Comparison of ENCODE assay signal across 16 cellular contexts in the genomic region with DNA sequence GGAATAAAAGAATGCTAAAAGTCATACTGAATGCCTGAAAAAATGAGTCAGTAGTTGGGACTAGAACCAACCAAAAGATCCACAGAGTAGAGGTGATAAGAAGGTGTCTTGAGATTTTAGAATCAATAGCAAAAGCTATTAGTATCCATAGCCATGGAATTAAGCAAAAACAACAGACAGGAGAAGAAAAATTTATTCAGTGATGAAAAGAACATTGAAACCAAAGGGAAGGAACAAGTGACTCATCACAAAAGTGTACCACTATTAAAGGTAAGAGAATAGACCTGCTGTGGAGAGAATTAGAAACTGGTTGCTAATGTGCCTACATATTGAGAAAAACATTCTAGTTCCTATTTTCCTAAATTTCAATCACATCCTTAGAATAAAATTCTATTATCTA.
A peak's percentile ranks its signal among the peaks of the same experiment; 100 is the strongest.
DNase-seq lines count a peak whose midpoint lies in the region; ATAC-seq and TF ChIP-seq lines count a peak whose summit lies in the region.
"Had no signal": no experiment of that assay in that cellular context is flagged by ENCODE, and none has a peak within 500 bp of the region (broad histone marks: within the 10 kb centered on the region; RNA-seq: fewer than 3 reads in every experiment).

No MANE protein-coding gene starts in this region.

- no peak overlapping the region for H3K23ac ChIP-seq in H9 (ENCODE audit: insufficient read length, low read depth, low read length)

- no peaks in the 10 kb centered on the region for H3K4me1 Mint-ChIP-seq in H9
- H3K4me1 Mint-ChIP-seq: CD4-positive, alpha-beta memory T cell had no signal

- H4K20me1 ChIP-seq in mammary epithelial cell (ENCODE audit: insufficient read depth, low read length): no peaks in the 10 kb centered on the region
- no peaks in the 10 kb centered on the region for H4K20me1 ChIP-seq in H9 (ENCODE audit: control insufficient read depth, insufficient read depth, insufficient read length)

- H2BK12ac ChIP-seq in H9 (ENCODE audit: insufficient read length, low read depth, low read length): no peak overlapping the region

- H3K27me3 Mint-ChIP-seq in H9 (ENCODE audit: low read depth): no peaks in the 10 kb centered on the region
- H3K27me3 Mint-ChIP-seq: CD4-positive, alpha-beta memory T cell had no signal

- H3K4me1 ChIP-seq in mammary epithelial cell (ENCODE audit: insufficient read depth, low read length) (peaks cover 35% of the 10 kb centered on the region), breast epithelium (no peaks in the 10 kb centered on the region), H9 (ENCODE audit: insufficient read depth, low read length) (no peaks in the 10 kb centered on the region)

- dilution Hi-C loops in mammary epithelial cell (cut with HindIII; ENCODE audit: low sequenced_read_pairs): no loop called here

- H3K9ac ChIP-seq in mammary epithelial cell (ENCODE audit: insufficient read depth, low read length) (no peak overlapping the region), H9 (ENCODE audit: extremely low read depth, insufficient read length, low read length) (no peak overlapping the region)

- CTCF ChIA-PET in mammary epithelial cell (lab: Charles Lee; ENCODE audit: low non-redundant PET): no interaction called here

- no peak overlapping the region for H2AK5ac ChIP-seq in H9 (ENCODE audit: insufficient read length, low read length)

- H3T11ph ChIP-seq in H9 (ENCODE audit: low read length): no peak overlapping the region

- H3K79me2 ChIP-seq in mammary epithelial cell (ENCODE audit: insufficient read depth, low read length) (no peaks in the 10 kb centered on the region), H9 (ENCODE audit: insufficient read depth, low read length) (no peaks in the 10 kb centered on the region)

- H3K36me3 Mint-ChIP-seq in H9 (ENCODE audit: insufficient read depth in 1 of 3, low read depth in 3 of 3): peaks cover 8 to 33% (median 17%) of the 10 kb centered on the region in 3 experiments

- no peak overlapping the region for H3K56ac ChIP-seq in H9 (ENCODE audit: insufficient read length, low read depth, low read length)

- no peak overlapping the region for H2BK5ac ChIP-seq in H9 (ENCODE audit: insufficient read length, low read length)

- H3K23me2 ChIP-seq in H9 (ENCODE audit: insufficient read length, low read depth, low read length, poor library complexity, severe bottlenecking): no peaks in the 10 kb centered on the region

- BruUV-seq in mammary epithelial cell (replicated peaks; lab: Mats Ljungman, UMichigan): no TSS peak

- H2BK120ac ChIP-seq in H9 (ENCODE audit: low read depth, low read length, poor library complexity, severe bottlenecking): no peak overlapping the region

- no peak overlapping the region for H3K18ac ChIP-seq in H9 (ENCODE audit: insufficient read length, low read depth, low read length)

- H3K27ac ChIP-seq in mammary epithelial cell (ENCODE audit: insufficient read depth, low read depth, low read length) (peak overlapping the region; percentile 80), breast epithelium (no peak overlapping the region), brain microvascular endothelial cell (peak overlapping the region; percentile 88), H9 (ENCODE audit: insufficient read length, low read depth, low read length) (no peak overlapping the region)
- H3K27ac ChIP-seq: 22Rv1, SK-N-MC had no signal

- TF ChIP-seq POLR2A in breast epithelium (IDR thresholded peaks at IDR 0.05): no peak

- H3K9me3 ChIP-seq in mammary epithelial cell (replicated peaks; ENCODE audit: insufficient read depth, low read length) (peaks cover 6% of the 10 kb centered on the region), breast epithelium (peaks cover 6 to 15% of the 10 kb centered on the region in 2 donors), H9 (ENCODE audit: control insufficient read depth, low read depth, low read length) (no peaks in the 10 kb centered on the region)

- H2AFZ ChIP-seq in mammary epithelial cell (ENCODE audit: low read depth, low read length) (peak overlapping the region; percentile 25), H9 (ENCODE audit: low read length) (no peak overlapping the region)

- no peak overlapping the region for H4K91ac ChIP-seq in H9 (ENCODE audit: insufficient read length, low read depth, low read length)

- H3K27ac Mint-ChIP-seq in H9: no peak overlapping the region
- H3K27ac Mint-ChIP-seq: CD4-positive, alpha-beta memory T cell had no signal

- in situ Hi-C loops in mammary epithelial cell (cut with MboI; ENCODE audit: low sequenced_read_pairs in 2 of 2) (no loop called here), brain microvascular endothelial cell (cut with HindIII; ENCODE audit: low pct_ligation_motif_present, low sequenced_read_pairs) (no loop called here)

- no peak overlapping the region for H3K4me3 Mint-ChIP-seq in H9
- H3K4me3 Mint-ChIP-seq: CD4-positive, alpha-beta memory T cell had no signal

- peak overlapping the region; percentile 66 for H3K4me2 ChIP-seq in mammary epithelial cell (ENCODE audit: insufficient read depth, low read depth, low read length)
- no peak overlapping the region for H3K4me2 ChIP-seq in H9 (ENCODE audit: insufficient read depth, insufficient read length, low read length)

- no peaks in the 10 kb centered on the region for H3K27me3 ChIP-seq in mammary epithelial cell (ENCODE audit: insufficient read depth, low read length)
- H3K27me3 ChIP-seq in breast epithelium: no peaks in the 10 kb centered on the region
- H3K27me3 ChIP-seq in brain microvascular endothelial cell (replicated peaks): no peaks in the 10 kb centered on the region
- H3K27me3 ChIP-seq in H9 (ENCODE audit: insufficient read depth, low read length): no peaks in the 10 kb centered on the region

- no peak overlapping the region for H4K5ac ChIP-seq in H9 (ENCODE audit: insufficient read length, low read depth, low read length)

- DNase-seq in mammary epithelial cell: peak; percentile 56
- DNase-seq in breast epithelium (ENCODE audit: low spot score in 2 of 2): no peak
- no peak for DNase-seq in brain microvascular endothelial cell
- DNase-seq in fibroblast of pulmonary artery (ENCODE audit: low read depth): peak; percentile 34
- DNase-seq in H4 (ENCODE audit: low spot score): no peak
- DNase-seq in H9: no peak
- no peak for DNase-seq in left cardiac atrium
- DNase-seq: CD4-positive, alpha-beta memory T cell; DMS53; GOT3; NCI-H1092 treated with DMSO at 0.1 percent for 48 hours; NCI-H2081 treated with DMSO at 0.1 percent for 48 hours; SHP77 had no signal

- peaks cover 12 to 18% of the 10 kb centered on the region in 2 experiments for H3K9me3 Mint-ChIP-seq in H9

- no peak overlapping the region for H2BK20ac ChIP-seq in H9 (ENCODE audit: low read depth, low read length, poor library complexity, severe bottlenecking)

- H2BK15ac ChIP-seq in H9 (ENCODE audit: low read depth, low read length): no peak overlapping the region

- intact Hi-C loops in mammary epithelial cell (cut with micrococcal nuclease): no loop called here
- intact Hi-C loops in breast epithelium (cut with DNase I; ENCODE audit: low total_unique reads): no loop called here
- intact Hi-C loops in left cardiac atrium (cut with DNase I): no loop called here

- ATAC-seq in HG03460 (IDR thresholded peaks at IDR 0.05; ENCODE audit: unreplicated experiment) (no peak), left cardiac atrium (no peak)

- no peak overlapping the region for H3K4ac ChIP-seq in H9 (ENCODE audit: low read depth, low read length)

- no peak overlapping the region for H3K14ac ChIP-seq in H9 (ENCODE audit: insufficient read depth, low read length)

- H3K36me3 ChIP-seq in mammary epithelial cell (ENCODE audit: insufficient read depth, low read length) (no peaks in the 10 kb centered on the region), breast epithelium (no peaks in the 10 kb centered on the region), brain microvascular endothelial cell (replicated peaks) (no peaks in the 10 kb centered on the region)

- TF ChIP-seq CTCF in mammary epithelial cell (conservative IDR thresholded peaks at IDR 0.05 in 1 of 2, IDR thresholded peaks at IDR 0.05 in 1 of 2; ENCODE audit: extremely low read depth in 1 of 2, insufficient read depth in 1 of 2, low read depth in 1 of 2, low read length in 2 of 2) (no peak), breast epithelium (IDR thresholded peaks at IDR 0.05) (no peak), brain microvascular endothelial cell (IDR thresholded peaks at IDR 0.05; ENCODE audit: low read depth, low read length, missing control alignments) (no peak), fibroblast of pulmonary artery (IDR thresholded peaks at IDR 0.05; ENCODE audit: low read length, missing control alignments) (no peak), H9 (conservative IDR thresholded peaks at IDR 0.05) (no peak)

- H3K4me3 ChIP-seq in mammary epithelial cell (replicated peaks in 1 of 3; ENCODE audit: insufficient read depth in 1 of 3, low read depth in 2 of 3, low read length in 3 of 3): no peak overlapping the region
- H3K4me3 ChIP-seq in breast epithelium: no peak overlapping the region
- no peak overlapping the region for H3K4me3 ChIP-seq in brain microvascular endothelial cell (ENCODE audit: low read depth, low read length)
- no peak overlapping the region for H3K4me3 ChIP-seq in fibroblast of pulmonary artery (replicated peaks; ENCODE audit: low read depth, low read length)
- H3K4me3 ChIP-seq: SK-N-MC had no signal

- H4K8ac ChIP-seq in H9 (replicated peaks; ENCODE audit: insufficient read length, low read depth, low read length): no peak overlapping the region

- H3K79me1 ChIP-seq in H9 (ENCODE audit: insufficient read depth, low read depth, low read length, poor library complexity, severe bottlenecking): no peaks in the 10 kb centered on the region

Comparison
In these comparisons a context has a peak if more than half of its experiments do, and no peak if none do; other contexts are left out.
1. DNase-seq: peak in mammary epithelial cell (single experiment) and fibroblast of pulmonary artery (single experiment); none in breast epithelium (0 of 2), brain microvascular endothelial cell (single experiment), H4 (single experiment), H9 (single experiment) and left cardiac atrium (single experiment).
2. H3K27ac ChIP-seq: peak in mammary epithelial cell (single experiment) and brain microvascular endothelial cell (single experiment); none in breast epithelium (0 of 2) and H9 (single experiment).